ENCODE assay signal across 19 cellular contexts in genomic region chr2:241728627-241729026, GRCh38. TPM values are rescaled to one million over a fixed set of nuclear protein-coding genes. Genes with fewer than 3 reads are reported as not detected.
DNase-seq lines count a peak whose midpoint lies in the region; ATAC-seq lines count a peak whose summit lies in the region.
"Had no signal": no experiment of that assay in that cellular context is flagged by ENCODE, and none has a peak within 500 bp of the region (broad histone marks: within the 10 kb centered on the region; RNA-seq: fewer than 3 reads in every experiment).

No MANE protein-coding gene starts in this region.

- H3K27ac ChIP-seq in BLaER1 treated with 17β-estradiol and CSF1 and Interleukin-3, amounts not matched to agents 10 nM and 100 nM = peak overlapping the region in 7 of 11 experiments; percentile 19 to 55 (median 29); a peak in 10 of 22 replicates
- H3K27ac ChIP-seq in caudate nucleus (ENCODE audit: low read depth, low read length) = peak overlapping the region; percentile 38
- H3K27ac ChIP-seq: brain microvascular endothelial cell, HL-60, thyroid gland, VCaP had no signal

- no peak overlapping the region for H3K27ac Mint-ChIP-seq in activated T-cell treated with anti-CD3 and anti-CD28 coated beads, Interleukin-2, amount 50 U/mL, for 72 hours

- H3K9me3 Mint-ChIP-seq in activated T-cell treated with anti-CD3 and anti-CD28 coated beads, Interleukin-2, amount 50 U/mL, for 72 hours = no peaks in the 10 kb centered on the region

- peak overlapping the region in 2 of 11 experiments; percentile 25 to 35; a peak in 3 of 22 replicates for H3K9ac ChIP-seq in BLaER1 treated with 17β-estradiol and CSF1 and Interleukin-3, amounts not matched to agents 10 nM and 100 nM

- H3K9me3 ChIP-seq in BLaER1 treated with 17β-estradiol and CSF1 and Interleukin-3, amounts not matched to agents 10 nM and 100 nM (replicated peaks in 1 of 11) = peaks cover 0 to 17% (median 4%) of the 10 kb centered on the region in 11 experiments; a peak in 12 of 22 replicates
- H3K9me3 ChIP-seq: thyroid gland had no signal

- H3K4me2 ChIP-seq in BLaER1 treated with 17β-estradiol and CSF1 and Interleukin-3, amounts not matched to agents 10 nM and 100 nM = peak overlapping the region in 7 of 11 experiments; percentile 15 to 68 (median 27); a peak in 9 of 22 replicates

- no peak overlapping the region for H3K4me3 Mint-ChIP-seq in activated T-cell treated with anti-CD3 and anti-CD28 coated beads, Interleukin-2, amount 50 U/mL, for 72 hours

- H3K36me3 Mint-ChIP-seq in activated T-cell treated with anti-CD3 and anti-CD28 coated beads, Interleukin-2, amount 50 U/mL, for 72 hours (ENCODE audit: insufficient read depth in 2 of 2) = peaks cover 0 to 7% of the 10 kb centered on the region in 2 donors

- intact Hi-C loops in posterior vena cava (cut with DNase I) = loop anchor here in 1 of 2 donors (10.0 kb wide), 1 partner anchor 146 kb away; no protein-coding TSS in a partner anchor

- ATAC-seq in GM18511 (IDR thresholded peaks at IDR 0.05; ENCODE audit: unreplicated experiment) (no peak), HG02588 (IDR thresholded peaks at IDR 0.05; ENCODE audit: unreplicated experiment) (no peak)
- ATAC-seq in activated T-cell treated with anti-CD3 and anti-CD28 coated beads, Interleukin-2, amount 50 U/mL, for 72 hours (replicated peaks in 1 of 2) = no peak

- no peaks in the 10 kb centered on the region for H3K27me3 Mint-ChIP-seq in activated T-cell treated with anti-CD3 and anti-CD28 coated beads, Interleukin-2, amount 50 U/mL, for 72 hours (ENCODE audit: low read depth)

- peak in 56 of 61 donors; percentile 2 to 82 (median 48) for DNase-seq in caudate nucleus (lab: John Stamatoyannopoulos, UW)
- DNase-seq in hypothalamus (lab: John Stamatoyannopoulos, UW) = peak in 43 of 51 donors; percentile 4 to 82 (median 37)
- DNase-seq in posterior vena cava (ENCODE audit: low spot score) = peak; percentile 90
- no peak for DNase-seq in activated T-cell treated with anti-CD3 and anti-CD28 coated beads, Interleukin-2, amount 50 U/mL, for 72 hours
- DNase-seq in SHP77 treated with DMSO at 0.1 percent for 48 hours (lab: John Stamatoyannopoulos, UW) = no peak
- DNase-seq: activated naive CD4-positive, alpha-beta T cell; brain microvascular endothelial cell; COR-L47; Karpas-422; NCI-H1436 treated with DMSO at 0.1 percent for 48 hours; NCI-H446 treated with DMSO at 0.1 percent for 48 hours; stimulated activated CD4-positive, alpha-beta T cell treated with anti-CD3 and anti-CD28 coated beads, Interleukin-2, amount 100 ng/mL, for 24 hours had no signal

- no peaks in the 10 kb centered on the region; a peak in 1 of 22 replicates for H4K20me1 ChIP-seq in BLaER1 treated with 17β-estradiol and CSF1 and Interleukin-3, amounts not matched to agents 10 nM and 100 nM

- H3K4me3 ChIP-seq in BLaER1 treated with 17β-estradiol and CSF1 and Interleukin-3, amounts not matched to agents 10 nM and 100 nM = no peak overlapping the region
- H3K4me3 ChIP-seq: thyroid gland had no signal

- peaks cover 4 to 36% (median 22%) of the 10 kb centered on the region in 11 experiments; a peak in 21 of 22 replicates for H3K36me3 ChIP-seq in BLaER1 treated with 17β-estradiol and CSF1 and Interleukin-3, amounts not matched to agents 10 nM and 100 nM

- H3K4me1 Mint-ChIP-seq in activated T-cell treated with anti-CD3 and anti-CD28 coated beads, Interleukin-2, amount 50 U/mL, for 72 hours (ENCODE audit: low read depth) = peaks cover 37% of the 10 kb centered on the region

- no peaks in the 10 kb centered on the region for H3K27me3 ChIP-seq in BLaER1 treated with 17β-estradiol and CSF1 and Interleukin-3, amounts not matched to agents 10 nM and 100 nM
- H3K27me3 ChIP-seq: brain microvascular endothelial cell, thyroid gland had no signal

- H3K4me1 ChIP-seq in BLaER1 treated with 17β-estradiol and CSF1 and Interleukin-3, amounts not matched to agents 10 nM and 100 nM = peaks cover 70 to 94% (median 91%) of the 10 kb centered on the region in 10 experiments
- H3K4me1 ChIP-seq: thyroid gland had no signal

RNA-seq across cellular contexts. Expression of gene D2HGDH, which starts 5.8 kb away (rescaled TPM):
- 10 to 100 TPM; 12.4 to 18.8 TPM for total RNA-seq in posterior vena cava
- total RNA-seq in activated T-cell treated with anti-CD3 and anti-CD28 coated beads, Interleukin-2, amount 50 U/mL, for 72 hours = 10 to 100 TPM; 24.0 to 25.8 TPM

RNA-seq across cellular contexts. Expression of gene ING5, which starts 26.8 kb away (rescaled TPM):
- total RNA-seq in posterior vena cava = 10 to 100 TPM; 17.5 to 18.6 TPM
- total RNA-seq in activated T-cell treated with anti-CD3 and anti-CD28 coated beads, Interleukin-2, amount 50 U/mL, for 72 hours = 10 to 100 TPM; 39.9 to 42.6 TPM

RNA-seq across cellular contexts. Expression of gene DTYMK, which starts 42.0 kb away (rescaled TPM):
- 10 to 100 TPM; 12.8 to 14.8 TPM for total RNA-seq in posterior vena cava
- total RNA-seq in activated T-cell treated with anti-CD3 and anti-CD28 coated beads, Interleukin-2, amount 50 U/mL, for 72 hours = 10 to 100 TPM; 64.6 to 97.5 TPM

RNA-seq across cellular contexts. Expression of gene GAL3ST2, which starts 48.0 kb away (rescaled TPM):
- not detected for total RNA-seq in posterior vena cava
- total RNA-seq in activated T-cell treated with anti-CD3 and anti-CD28 coated beads, Interleukin-2, amount 50 U/mL, for 72 hours = under 1 TPM; 0.53 to 0.82 TPM
- total RNA-seq: pulmonary artery endothelial cell, thyroid gland had no signal

Comparison
In these comparisons a context has a peak if more than half of its experiments do, and no peak if none do; other contexts are left out.
1. DNase-seq: peak in caudate nucleus (56 of 61), hypothalamus (43 of 51) and posterior vena cava (single experiment); none in activated T-cell treated with anti-CD3 and anti-CD28 coated beads, Interleukin-2, amount 50 U/mL, for 72 hours (0 of 2) and SHP77 treated with DMSO at 0.1 percent for 48 hours (single experiment).
2. RNA of gene DTYMK, which starts 42.0 kb away (total RNA-seq): 64.6 to 97.5 TPM in activated T-cell treated with anti-CD3 and anti-CD28 coated beads, Interleukin-2, amount 50 U/mL, for 72 hours; 12.8 to 14.8 TPM in posterior vena cava; every median in the first group is over 4 times any median in the second.